ENCODE assay signal across 31 cellular contexts in genomic region chr4:95000076-95000648, GRCh38.
"Had no signal": no experiment of that assay in that cellular context is flagged by ENCODE, and none has a peak within 500 bp of the region (broad histone marks: within the 10 kb centered on the region; RNA-seq: fewer than 3 reads in every experiment).

No MANE protein-coding gene starts in this region.

- H3K27ac ChIP-seq: colonic mucosa, epithelial cell of prostate, foreskin keratinocyte, gastroesophageal sphincter, heart left ventricle, hepatocyte, left lung, psoas muscle, sigmoid colon, spleen, transverse colon, upper lobe of right lung, uterus had no signal

- H2AFZ ChIP-seq: hepatocyte had no signal

- H3K27me3 ChIP-seq: colonic mucosa, foreskin keratinocyte, gastroesophageal sphincter, heart left ventricle, hepatocyte, left lung, ovary, sigmoid colon, spleen, testis, transverse colon, upper lobe of right lung, uterus had no signal

- H3K36me3 ChIP-seq: colonic mucosa, gastroesophageal sphincter, heart left ventricle, left lung, ovary, sigmoid colon, spleen, transverse colon, upper lobe of right lung, uterus had no signal

- H3K27ac Mint-ChIP-seq: dendritic cell treated with granulocyte-macrophage colony-stimulating factor and Interleukin-4, amounts not matched to agents 40 ng/mL and 50 ng/mL, for 4 days; endodermal cell; naive thymus-derived CD4-positive, alpha-beta T cell; nephron progenitor cell; stimulated activated memory B cell treated with anti-CD40 and anti-IgM and Interleukin-4, amounts not matched to agents 10 μg/mL and 1 μg/mL and 100 μg/mL, for 72 hours had no signal

- H3K4me2 ChIP-seq: hepatocyte had no signal

- H3K4me3 ChIP-seq: colonic mucosa, gastroesophageal sphincter, heart left ventricle, hepatocyte, left lung, ovary, psoas muscle, sigmoid colon, spleen, testis, transverse colon, upper lobe of right lung, uterus had no signal

- ATAC-seq: esophagus mucosa; foreskin keratinocyte; gastroesophageal sphincter; heart left ventricle; left cardiac atrium; left lung; naive thymus-derived CD4-positive, alpha-beta T cell; psoas muscle; right cardiac atrium; stimulated activated memory B cell treated with anti-CD40 and anti-IgM and Interleukin-4, amounts not matched to agents 10 μg/mL and 1 μg/mL and 100 μg/mL, for 72 hours; stimulated activated naive CD8-positive, alpha-beta T cell treated with anti-CD3 and anti-CD28 coated beads, Interleukin-15, Interleukin-2, amounts not matched to agents 100 U/mL and 50 U/mL, for 24 hours; upper lobe of right lung had no signal

- H3K4me1 ChIP-seq: colonic mucosa, left lung, spleen, testis, transverse colon, uterus had no signal

- H3K9me3 ChIP-seq: colonic mucosa, gastroesophageal sphincter, heart left ventricle, left lung, ovary, psoas muscle, sigmoid colon, spleen, testis, transverse colon, upper lobe of right lung, uterus had no signal

- DNase-seq: colonic mucosa; effector CD8-positive, alpha-beta T cell; endodermal cell; foreskin keratinocyte; heart left ventricle; left cardiac atrium; left lung; mesenchymal stem cell; midbrain; naive thymus-derived CD4-positive, alpha-beta T cell; nephron progenitor cell; nucleus accumbens; posterior cingulate gyrus; psoas muscle; right cardiac atrium; sigmoid colon; spleen; stimulated activated CD4-positive, alpha-beta T cell treated with anti-CD3 and anti-CD28 coated beads, Interleukin-4, amount 100 ng/mL, for 4 hours; stimulated activated naive CD8-positive, alpha-beta T cell treated with anti-CD3 and anti-CD28 coated beads, Interleukin-15, Interleukin-2, amounts not matched to agents 100 U/mL and 50 U/mL, for 24 hours; substantia nigra; testis; transverse colon; upper lobe of right lung; uterus had no signal

- H3K4me1 Mint-ChIP-seq: stimulated activated memory B cell treated with anti-CD40 and anti-IgM and Interleukin-4, amounts not matched to agents 10 μg/mL and 1 μg/mL and 100 μg/mL, for 72 hours had no signal

- H3K9me3 Mint-ChIP-seq: dendritic cell treated with granulocyte-macrophage colony-stimulating factor and Interleukin-4, amounts not matched to agents 40 ng/mL and 50 ng/mL, for 4 days; endodermal cell; nephron progenitor cell; stimulated activated memory B cell treated with anti-CD40 and anti-IgM and Interleukin-4, amounts not matched to agents 10 μg/mL and 1 μg/mL and 100 μg/mL, for 72 hours had no signal

- H3K4me3 Mint-ChIP-seq: dendritic cell treated with granulocyte-macrophage colony-stimulating factor and Interleukin-4, amounts not matched to agents 40 ng/mL and 50 ng/mL, for 4 days; endodermal cell; naive thymus-derived CD4-positive, alpha-beta T cell; nephron progenitor cell; stimulated activated memory B cell treated with anti-CD40 and anti-IgM and Interleukin-4, amounts not matched to agents 10 μg/mL and 1 μg/mL and 100 μg/mL, for 72 hours had no signal

- H3K27me3 Mint-ChIP-seq: dendritic cell treated with granulocyte-macrophage colony-stimulating factor and Interleukin-4, amounts not matched to agents 40 ng/mL and 50 ng/mL, for 4 days; stimulated activated memory B cell treated with anti-CD40 and anti-IgM and Interleukin-4, amounts not matched to agents 10 μg/mL and 1 μg/mL and 100 μg/mL, for 72 hours had no signal

- H3K36me3 Mint-ChIP-seq: naive thymus-derived CD4-positive, alpha-beta T cell; stimulated activated memory B cell treated with anti-CD40 and anti-IgM and Interleukin-4, amounts not matched to agents 10 μg/mL and 1 μg/mL and 100 μg/mL, for 72 hours had no signal

- H3K79me2 ChIP-seq: hepatocyte had no signal
